8 cellular contexts compared by ENCODE assay signal in genomic region chr1:151372411-151372934, GRCh38. TPM values are rescaled to one million over a fixed set of nuclear protein-coding genes. Genes with fewer than 3 reads are reported as not detected.
DNase-seq lines count a peak whose midpoint lies in the region; TF ChIP-seq lines count a peak whose summit lies in the region.

SELENBP1 (minus strand) TSS chr1:151372705; CDS start chr1:151372641, 64 bp downstream.

- H3K27me3 Mint-ChIP-seq in activated CD4-positive, alpha-beta T cell treated with anti-CD3 and anti-CD28 coated beads, Interleukin-2, amount 10 ng/mL, durations not matched to agents 7 days and 5 days, result peaks cover 2% of the 10 kb centered on the region

- no peaks in the 10 kb centered on the region for H3K79me2 ChIP-seq in ACC112 (ENCODE audit: control insufficient read depth, insufficient read depth, low read length, unreplicated experiment)
- peaks cover 11% of the 10 kb centered on the region for H3K79me2 ChIP-seq in hepatocyte

- H4K20me1 ChIP-seq in hepatocyte (ENCODE audit: insufficient read depth, poor library complexity, severe bottlenecking), result no peaks in the 10 kb centered on the region

- H3K4me3 ChIP-seq in ACC112 (ENCODE audit: low read depth, low read length) (peak within 1 kb of the TSS; percentile 81), hepatocyte (peak within 1 kb of the TSS; percentile 29)

- no peak for TF ChIP-seq CTCF in hepatocyte (IDR thresholded peaks at IDR 0.05; ENCODE audit: poor library complexity)

- no peaks in the 10 kb centered on the region for H3K4me1 Mint-ChIP-seq in activated CD4-positive, alpha-beta T cell treated with anti-CD3 and anti-CD28 coated beads, Interleukin-2, amount 10 ng/mL, durations not matched to agents 7 days and 5 days

- no peak within 1 kb of the TSS for H3K27ac Mint-ChIP-seq in activated CD4-positive, alpha-beta T cell treated with anti-CD3 and anti-CD28 coated beads, Interleukin-2, amount 10 ng/mL, durations not matched to agents 7 days and 5 days

- no peaks in the 10 kb centered on the region for H3K9me3 ChIP-seq in hepatocyte (ENCODE audit: low read depth)

- H3K36me3 ChIP-seq in ACC112 (ENCODE audit: insufficient read depth, low read length), result no peaks in the 10 kb centered on the region
- no peaks in the 10 kb centered on the region for H3K36me3 ChIP-seq in hepatocyte (replicated peaks; ENCODE audit: insufficient read depth, low read depth)

- H3K27ac ChIP-seq in ACC112 (ENCODE audit: low read depth, low read length) (peak within 1 kb of the TSS; percentile 16; the same call in 1 of the 2 replicates), hepatocyte (peak within 1 kb of the TSS; percentile 59)

- no peaks in the 10 kb centered on the region for H3K27me3 ChIP-seq in ACC112 (ENCODE audit: insufficient read depth, low read length)
- no peaks in the 10 kb centered on the region for H3K27me3 ChIP-seq in hepatocyte

- no peaks in the 10 kb centered on the region for H3K9me2 ChIP-seq in hepatocyte (replicated peaks; ENCODE audit: insufficient read depth)

- POLR2A ChIA-PET in activated CD4-positive, alpha-beta T cell treated with anti-CD3 and anti-CD28 coated beads, Interleukin-2, amount 10 ng/mL, durations not matched to agents 7 days and 5 days (lab: Charles Lee), result no interaction called here

- DNase-seq in NCI-H1092 (lab: John Stamatoyannopoulos, UW), result peak; percentile 91
- DNase-seq in astrocyte of the hippocampus (ENCODE audit: low read depth, low spot score), result peak; percentile 80
- DNase-seq in hepatocyte (ENCODE audit: low spot score), result peak; percentile 91
- DNase-seq in retina, result peak; percentile 69
- no peak for DNase-seq in D341Med (ENCODE audit: low spot score)
- no peak for DNase-seq in NCI-H1694 treated with DMSO at 0.1 percent for 48 hours (lab: John Stamatoyannopoulos, UW)
- no peak for DNase-seq in activated CD4-positive, alpha-beta T cell treated with anti-CD3 and anti-CD28 coated beads, Interleukin-2, amount 10 ng/mL, durations not matched to agents 7 days and 5 days

- WGBS in hepatocyte (ENCODE audit: low lambda C conversion rate, missing lambda C conversion rate), result 8% methylated on average over 8 of the region's 9 CpGs

- H3K4me1 ChIP-seq in ACC112 (ENCODE audit: control insufficient read depth, insufficient read depth, low read length, unreplicated experiment) (peaks cover 27% of the 10 kb centered on the region), hepatocyte (ENCODE audit: insufficient read depth) (peaks cover 31% of the 10 kb centered on the region)

- no peak within 1 kb of the TSS for H2AFZ ChIP-seq in ACC112 (ENCODE audit: low read length, unreplicated experiment)
- H2AFZ ChIP-seq in hepatocyte, result no peak within 1 kb of the TSS

- H3K36me3 Mint-ChIP-seq in activated CD4-positive, alpha-beta T cell treated with anti-CD3 and anti-CD28 coated beads, Interleukin-2, amount 10 ng/mL, durations not matched to agents 7 days and 5 days (ENCODE audit: low read depth), result no peaks in the 10 kb centered on the region

- CTCF ChIA-PET in activated CD4-positive, alpha-beta T cell treated with anti-CD3 and anti-CD28 coated beads, Interleukin-2, amount 10 ng/mL, durations not matched to agents 7 days and 5 days (lab: Charles Lee), result interaction anchor here (1.2 kb wide), 1 partner anchor 9 kb away, joined by 3 read pairs; no protein-coding TSS in a partner anchor

- peak within 1 kb of the TSS; percentile 82 for H3K4me2 ChIP-seq in hepatocyte

- H3K4me3 Mint-ChIP-seq in activated CD4-positive, alpha-beta T cell treated with anti-CD3 and anti-CD28 coated beads, Interleukin-2, amount 10 ng/mL, durations not matched to agents 7 days and 5 days, result no peak within 1 kb of the TSS

- H3K9me3 Mint-ChIP-seq in activated CD4-positive, alpha-beta T cell treated with anti-CD3 and anti-CD28 coated beads, Interleukin-2, amount 10 ng/mL, durations not matched to agents 7 days and 5 days, result no peaks in the 10 kb centered on the region

RNA-seq across cellular contexts. Expression of gene SELENBP1, which starts in this region (rescaled TPM):
- 49.1 and 63.9 TPM in 2 replicates for total RNA-seq in hepatocyte
- polyA plus RNA-seq in hepatocyte, result 86.4 and 101 TPM in 2 replicates
- total RNA-seq in activated CD4-positive, alpha-beta T cell treated with anti-CD3 and anti-CD28 coated beads, Interleukin-2, amount 10 ng/mL, durations not matched to agents 7 days and 5 days, result not detected

Comparison
In these comparisons a context has a peak if more than half of its experiments do, and no peak if none do; other contexts are left out.
1. RNA of gene SELENBP1 (total RNA-seq): 49.1 to 63.9 TPM in hepatocyte; not detected in activated CD4-positive, alpha-beta T cell treated with anti-CD3 and anti-CD28 coated beads, Interleukin-2, amount 10 ng/mL, durations not matched to agents 7 days and 5 days; every median in the first group is over 10 times any median in the second.
2. DNase-seq: peak in NCI-H1092 (single experiment), astrocyte of the hippocampus (single experiment), hepatocyte (single experiment) and retina (single experiment); none in D341Med (single experiment), NCI-H1694 treated with DMSO at 0.1 percent for 48 hours (single experiment) and activated CD4-positive, alpha-beta T cell treated with anti-CD3 and anti-CD28 coated beads, Interleukin-2, amount 10 ng/mL, durations not matched to agents 7 days and 5 days (single experiment).